In the genomic region with DNA sequence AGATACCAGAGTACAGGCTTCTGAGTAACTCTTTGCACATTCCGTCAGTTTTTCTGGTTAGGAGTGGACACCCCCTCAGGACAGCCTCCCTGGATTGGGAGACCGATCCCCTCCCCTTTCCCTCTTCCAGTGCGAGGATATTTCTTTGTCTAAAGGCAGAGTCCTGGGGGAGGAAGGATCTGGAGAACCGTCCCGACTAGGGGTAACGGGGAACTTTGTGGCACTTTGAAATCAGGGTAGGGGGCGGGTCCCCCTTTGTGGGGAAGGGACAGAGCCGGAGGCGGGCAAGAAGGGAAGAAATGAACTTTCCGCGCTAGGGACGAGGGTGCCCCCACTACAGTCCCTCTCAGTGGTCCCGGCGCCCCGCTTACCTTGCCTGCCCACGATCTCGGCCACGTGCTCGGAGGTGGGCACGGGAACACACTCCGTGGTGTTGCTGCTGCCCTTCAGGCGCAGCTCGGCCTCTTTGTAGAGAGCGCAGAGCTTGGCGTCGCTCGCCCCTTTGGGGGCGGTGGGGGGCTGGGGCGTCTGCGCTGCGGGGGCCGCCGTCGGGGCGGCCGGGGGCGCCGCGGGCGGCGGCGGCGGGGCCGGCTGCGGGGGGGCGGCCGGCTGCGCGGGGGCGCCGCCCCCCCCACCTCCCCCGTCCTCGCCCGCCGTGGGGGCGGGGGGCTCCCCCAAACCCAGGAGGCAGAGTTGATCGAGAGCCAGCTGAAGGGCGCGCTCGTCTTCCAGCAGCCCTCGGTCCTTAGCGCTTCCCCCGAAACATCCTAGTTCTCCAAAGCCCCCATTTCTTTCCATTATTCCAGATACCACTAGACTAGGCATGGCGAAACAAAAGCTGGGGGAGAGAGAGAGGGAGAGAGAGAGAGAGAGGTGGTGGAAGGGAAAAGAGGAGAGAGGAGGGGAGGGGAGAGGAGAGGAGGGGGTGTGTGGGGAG, we compare ENCODE assay signal across 9 cellular contexts. TPM values are rescaled to one million over a fixed set of nuclear protein-coding genes. Genes with fewer than 3 reads are reported as not detected.
DNase-seq lines count a peak whose midpoint lies in the region; ATAC-seq and TF ChIP-seq lines count a peak whose summit lies in the region.
"Had no signal": no experiment of that assay in that cellular context is flagged by ENCODE, and none has a peak within 500 bp of the region (broad histone marks: within the 10 kb centered on the region; RNA-seq: fewer than 3 reads in every experiment).

No MANE protein-coding gene starts in this region.

- H3K27me3 ChIP-seq in CD8-positive, alpha-beta memory T cell (ENCODE audit: insufficient read depth, low read length, poor library complexity, severe bottlenecking), result peaks cover 19% of the 10 kb centered on the region
- peaks cover 4% of the 10 kb centered on the region for H3K27me3 ChIP-seq in osteoblast (ENCODE audit: insufficient read depth, low read length)

- TF ChIP-seq CTCF in coronary artery (IDR thresholded peaks at IDR 0.05) (no peak), osteoblast (IDR thresholded peaks at IDR 0.05; ENCODE audit: extremely low read depth, low read depth, low read length) (no peak)

- H3K36me3 ChIP-seq in CD8-positive, alpha-beta memory T cell (ENCODE audit: insufficient read depth, low read length), result no peaks in the 10 kb centered on the region
- H3K36me3 ChIP-seq in osteoblast (ENCODE audit: insufficient read depth, low read length), result no peaks in the 10 kb centered on the region

- ATAC-seq in HG02798 (IDR thresholded peaks at IDR 0.05; ENCODE audit: poor library complexity, unreplicated experiment) (no peak), HG03469 (IDR thresholded peaks at IDR 0.05; ENCODE audit: unreplicated experiment) (no peak), HG03159 (IDR thresholded peaks at IDR 0.05; ENCODE audit: unreplicated experiment) (no peak)

- peak overlapping the region in 2 of 8 donors; percentile 38 to 86 for H3K27ac Mint-ChIP-seq in CD8-positive, alpha-beta memory T cell

- CTCF ChIA-PET in CD8-positive, alpha-beta memory T cell (lab: Charles Lee), result interaction anchor here (2.0 to 2.1 kb wide), 2 partner anchors 10 to 15 kb away, joined by 5 to 10 read pairs; no protein-coding TSS in a partner anchor

- no peaks in the 10 kb centered on the region for H3K36me3 Mint-ChIP-seq in CD8-positive, alpha-beta memory T cell

- H3K4me3 Mint-ChIP-seq in CD8-positive, alpha-beta memory T cell, result peak overlapping the region; percentile 69 to 95 (median 80)

- H3K9me3 Mint-ChIP-seq in CD8-positive, alpha-beta memory T cell, result no peaks in the 10 kb centered on the region

- H2AFZ ChIP-seq in osteoblast (ENCODE audit: low read length), result peak overlapping the region; percentile 78

- no peaks in the 10 kb centered on the region for H3K79me2 ChIP-seq in osteoblast (ENCODE audit: insufficient read depth, low read length)

- peaks cover 6 to 16% (median 8%) of the 10 kb centered on the region in 3 donors for H3K4me1 Mint-ChIP-seq in CD8-positive, alpha-beta memory T cell

- no peaks in the 10 kb centered on the region for H4K20me1 ChIP-seq in osteoblast (ENCODE audit: insufficient read depth, low read length)

- DNase-seq in CD8-positive, alpha-beta memory T cell, result no peak
- DNase-seq in NCI-H1105 (lab: John Stamatoyannopoulos, UW), result peak; percentile 10
- DNase-seq in coronary artery (ENCODE audit: low spot score), result no peak
- DNase-seq in osteoblast (ENCODE audit: insufficient read length, low spot score, missing footprints), result peak; percentile 92
- no peak for DNase-seq in cerebellar cortex (ENCODE audit: low spot score)

- H3K27ac ChIP-seq in CD8-positive, alpha-beta memory T cell (ENCODE audit: low read depth, low read length), result no peak overlapping the region
- H3K27ac ChIP-seq in coronary artery (no peak overlapping the region), osteoblast (ENCODE audit: low read depth, low read length) (no peak overlapping the region)

- H3K9me3 ChIP-seq in CD8-positive, alpha-beta memory T cell (ENCODE audit: low read length), result no peaks in the 10 kb centered on the region
- H3K9me3 ChIP-seq in osteoblast (ENCODE audit: low read depth, low read length), result no peaks in the 10 kb centered on the region

- peak overlapping the region; percentile 89 for H3K4me2 ChIP-seq in osteoblast (ENCODE audit: insufficient read depth, low read length)

- peaks cover 6% of the 10 kb centered on the region for H3K4me1 ChIP-seq in CD8-positive, alpha-beta memory T cell (ENCODE audit: insufficient read depth, low read length)
- H3K4me1 ChIP-seq in osteoblast (ENCODE audit: insufficient read depth, low read length), result peaks cover 14% of the 10 kb centered on the region

- POLR2A ChIA-PET in CD8-positive, alpha-beta memory T cell (lab: Charles Lee), result no interaction called here

- H3K27me3 Mint-ChIP-seq in CD8-positive, alpha-beta memory T cell, result peaks cover 12 to 39% of the 10 kb centered on the region in 2 donors

- peak overlapping the region; percentile 75 for H3K4me3 ChIP-seq in CD8-positive, alpha-beta memory T cell (ENCODE audit: low read length)
- H3K4me3 ChIP-seq in coronary artery, result peak overlapping the region; percentile 89
- peak overlapping the region; percentile 88 for H3K4me3 ChIP-seq in osteoblast (ENCODE audit: insufficient read depth, low read length)

RNA-seq across cellular contexts. Expression of a gene that starts 0.8 kb away (rescaled TPM):
- 1 to 10 TPM in 1 of 2 experiments, under 1 TPM in 1; 0.24 to 1.0 TPM for total RNA-seq in CD8-positive, alpha-beta memory T cell
- not detected for polyA plus RNA-seq in CD8-positive, alpha-beta memory T cell
- 0.88 and 1.1 TPM in 2 replicates for total RNA-seq in osteoblast

RNA-seq across cellular contexts. Expression of a gene that starts 20.5 kb away (rescaled TPM):
- not detected for total RNA-seq in CD8-positive, alpha-beta memory T cell
- polyA plus RNA-seq in CD8-positive, alpha-beta memory T cell, result 0.76 TPM
- not detected in 2 replicates for total RNA-seq in osteoblast
- total RNA-seq: lung microvascular endothelial cell had no signal

RNA-seq across cellular contexts. Expression of a gene that starts 26.9 kb away (rescaled TPM):
- total RNA-seq in CD8-positive, alpha-beta memory T cell, result 10 to 100 TPM; 61.9 to 67.4 TPM
- 134 TPM for polyA plus RNA-seq in CD8-positive, alpha-beta memory T cell
- total RNA-seq in osteoblast, result 36.6 and 40.1 TPM in 2 replicates

RNA-seq across cellular contexts. Expression of a gene that starts 27.8 kb away (rescaled TPM):
- total RNA-seq in CD8-positive, alpha-beta memory T cell, result 10 to 100 TPM; 59.4 to 61.9 TPM
- 15.6 TPM for polyA plus RNA-seq in CD8-positive, alpha-beta memory T cell
- total RNA-seq in osteoblast, result 10.6 and 13.0 TPM in 2 replicates

RNA-seq across cellular contexts. Expression of a gene that starts 33.1 kb away (rescaled TPM):
- total RNA-seq in CD8-positive, alpha-beta memory T cell, result 100 to 1,000 TPM; 325 to 335 TPM
- 13.9 TPM for polyA plus RNA-seq in CD8-positive, alpha-beta memory T cell
- 774 and 854 TPM in 2 replicates for total RNA-seq in osteoblast

Comparison
In these comparisons a context has a peak if more than half of its experiments do, and no peak if none do; other contexts are left out.
1. DNase-seq: peak in NCI-H1105 (single experiment) and osteoblast (single experiment); none in CD8-positive, alpha-beta memory T cell (0 of 5), coronary artery (single experiment) and cerebellar cortex (single experiment).
2. Peak in every context shown above with its lines, with median percentiles within 50 percentile points of each other: H3K4me3 ChIP-seq.